15 cellular contexts compared by ENCODE assay signal in genomic region chr13:89883893-89884448, GRCh38.
DNase-seq lines count a peak whose midpoint lies in the region; ATAC-seq and TF ChIP-seq lines count a peak whose summit lies in the region.
"Had no signal": no experiment of that assay in that cellular context is flagged by ENCODE, and none has a peak within 500 bp of the region (broad histone marks: within the 10 kb centered on the region; RNA-seq: fewer than 3 reads in every experiment).

No MANE protein-coding gene starts in this region.

- no peak overlapping the region for H3K27ac ChIP-seq in H9 (ENCODE audit: insufficient read length, low read depth, low read length)
- H3K27ac ChIP-seq in foreskin keratinocyte, result no peak overlapping the region
- H3K27ac ChIP-seq in testis, result no peak overlapping the region
- H3K27ac ChIP-seq: GM23248 had no signal

- H2AK5ac ChIP-seq in H9 (ENCODE audit: insufficient read length, low read length), result no peak overlapping the region

- no peak for TF ChIP-seq POLR2A in testis (IDR thresholded peaks at IDR 0.05)

- no peak overlapping the region for H2BK20ac ChIP-seq in H9 (ENCODE audit: low read depth, low read length, poor library complexity, severe bottlenecking)

- H2BK120ac ChIP-seq in H9 (ENCODE audit: low read depth, low read length, poor library complexity, severe bottlenecking), result no peak overlapping the region

- no peak overlapping the region for H3T11ph ChIP-seq in H9 (ENCODE audit: low read length)

- H3K18ac ChIP-seq in H9 (ENCODE audit: insufficient read length, low read depth, low read length), result no peak overlapping the region

- no peak overlapping the region for H3K4ac ChIP-seq in H9 (ENCODE audit: low read depth, low read length)

- no peaks in the 10 kb centered on the region for H3K4me1 ChIP-seq in H9 (ENCODE audit: insufficient read depth, low read length)
- no peaks in the 10 kb centered on the region for H3K4me1 ChIP-seq in foreskin keratinocyte
- H3K4me1 ChIP-seq in testis, result no peaks in the 10 kb centered on the region

- H3K27me3 ChIP-seq in H9 (ENCODE audit: insufficient read depth, low read length) (no peaks in the 10 kb centered on the region), foreskin keratinocyte (no peaks in the 10 kb centered on the region), testis (no peaks in the 10 kb centered on the region)

- H2BK5ac ChIP-seq in H9 (ENCODE audit: insufficient read length, low read length), result no peak overlapping the region

- H3K56ac ChIP-seq in H9 (ENCODE audit: insufficient read length, low read depth, low read length), result no peak overlapping the region

- H3K79me1 ChIP-seq in H9 (ENCODE audit: insufficient read depth, low read depth, low read length, poor library complexity, severe bottlenecking), result no peaks in the 10 kb centered on the region

- intact Hi-C loops in testis (cut with DNase I; ENCODE audit: low total_unique reads), result no loop called here

- WGBS in H9 (ENCODE audit: extremely low coverage, insufficient read length, low lambda C conversion rate), result no CpG with 5 or more reads among the region's 41 CpGs
- 59 to 74% methylated on average over 8 to 38 of the region's 41 CpGs for WGBS in testis, 2 donors

- H2BK12ac ChIP-seq in H9 (ENCODE audit: insufficient read length, low read depth, low read length), result no peak overlapping the region

- H3K36me3 ChIP-seq in testis (ENCODE audit: low read depth, missing control alignments), result no peaks in the 10 kb centered on the region

- H4K8ac ChIP-seq in H9 (replicated peaks; ENCODE audit: insufficient read length, low read depth, low read length), result no peak overlapping the region

- no peaks in the 10 kb centered on the region for H4K20me1 ChIP-seq in H9 (ENCODE audit: control insufficient read depth, insufficient read depth, insufficient read length)

- no peak overlapping the region for H4K91ac ChIP-seq in H9 (ENCODE audit: insufficient read length, low read depth, low read length)

- no peaks in the 10 kb centered on the region for H3K79me2 ChIP-seq in H9 (ENCODE audit: insufficient read depth, low read length)

- H3K4me3 ChIP-seq in testis, result peak overlapping the region; percentile 31 to 52
- H3K4me3 ChIP-seq: GM23248 had no signal

- no peak overlapping the region for H3K4me2 ChIP-seq in H9 (ENCODE audit: insufficient read depth, insufficient read length, low read length)

- no peaks in the 10 kb centered on the region; a peak in 1 of 7 replicates for H3K36me3 Mint-ChIP-seq in H9 (ENCODE audit: insufficient read depth in 1 of 3, low read depth in 3 of 3)
- H3K36me3 Mint-ChIP-seq: CD4-positive, alpha-beta memory T cell had no signal

- DNase-seq in ELF-1 (ENCODE audit: low read depth, low spot score), result peak; percentile 5
- DNase-seq in H9, result peak; percentile 31
- no peak for DNase-seq in foreskin keratinocyte
- DNase-seq in testis, result peak; percentile 34
- no peak for DNase-seq in iPS-NIHi7 (ENCODE audit: extremely low spot score)
- DNase-seq in NCI-H2227 (lab: John Stamatoyannopoulos, UW; ENCODE audit: unreplicated experiment), result no peak
- DNase-seq: C1 segment of cervical spinal cord; Calu3; CD4-positive, alpha-beta memory T cell; COR-L47; DMS53; DMS79 treated with DMSO at 0.1 percent for 48 hours; GM23248; H7 had no signal

- no peak overlapping the region for H3K4me3 Mint-ChIP-seq in H9
- H3K4me3 Mint-ChIP-seq: CD4-positive, alpha-beta memory T cell had no signal

- H4K5ac ChIP-seq in H9 (ENCODE audit: insufficient read length, low read depth, low read length), result no peak overlapping the region

- ATAC-seq in foreskin keratinocyte, result peak; percentile 20
- ATAC-seq: HCT116 had no signal

- no peaks in the 10 kb centered on the region for H3K23me2 ChIP-seq in H9 (ENCODE audit: insufficient read length, low read depth, low read length, poor library complexity, severe bottlenecking)

- no peak overlapping the region for H3K9ac ChIP-seq in H9 (ENCODE audit: extremely low read depth, insufficient read length, low read length)
- H3K9ac ChIP-seq: GM23248 had no signal

- no peak overlapping the region for H3K23ac ChIP-seq in H9 (ENCODE audit: insufficient read length, low read depth, low read length)

- no peaks in the 10 kb centered on the region for H3K27me3 Mint-ChIP-seq in H9 (ENCODE audit: low read depth)
- H3K27me3 Mint-ChIP-seq: CD4-positive, alpha-beta memory T cell had no signal

- H3K14ac ChIP-seq in H9 (ENCODE audit: insufficient read depth, low read length), result no peak overlapping the region

- H3K9me3 Mint-ChIP-seq in H9, result no peaks in the 10 kb centered on the region; a peak in 2 of 5 replicates

- no peaks in the 10 kb centered on the region for H3K4me1 Mint-ChIP-seq in H9
- H3K4me1 Mint-ChIP-seq: CD4-positive, alpha-beta memory T cell had no signal

- H2AFZ ChIP-seq in H9 (ENCODE audit: low read length), result no peak overlapping the region
- H2AFZ ChIP-seq: GM23248 had no signal

- no peak overlapping the region; a peak in 1 of 7 replicates for H3K27ac Mint-ChIP-seq in H9

- H2BK15ac ChIP-seq in H9 (ENCODE audit: low read depth, low read length), result no peak overlapping the region

- TF ChIP-seq CTCF in H9 (conservative IDR thresholded peaks at IDR 0.05) (no peak), foreskin keratinocyte (conservative IDR thresholded peaks at IDR 0.05) (no peak), testis (IDR thresholded peaks at IDR 0.05) (no peak)

- H3K9me3 ChIP-seq in H9 (ENCODE audit: control insufficient read depth, low read depth, low read length) (no peaks in the 10 kb centered on the region), testis (no peaks in the 10 kb centered on the region)

Comparison
In these comparisons a context has a peak if more than half of its experiments do, and no peak if none do; other contexts are left out.
1. DNase-seq: peak in ELF-1 (single experiment), H9 (single experiment) and testis (single experiment); none in foreskin keratinocyte (0 of 2), iPS-NIHi7 (single experiment) and NCI-H2227 (single experiment).